ENCODE assay signal across 1 cellular context in genomic region chr15:84929795-84930371, GRCh38.
TF ChIP-seq lines count a peak whose summit lies in the region.

No MANE protein-coding gene starts in this region.

TF ChIP-seq in HepG2, 621 proteins besides CTCF, POLR2A, EP300 and RAD21 (continued from another document and continues in another):
- TF ChIP-seq THRA (CRISPR knock-in tag; IDR thresholded peaks at IDR 0.05; ENCODE audit: borderline replicate concordance) (no peak), BCL3 (CRISPR knock-in tag; IDR thresholded peaks at IDR 0.05) (peak; percentile 99), HNF4A (CRISPR knock-in tag; IDR thresholded peaks at IDR 0.05) (peak; percentile 51; the same call in 1 of the 2 replicates), DMAP1 (CRISPR knock-in tag; IDR thresholded peaks at IDR 0.05) (no peak), MAFK (conservative IDR thresholded peaks at IDR 0.05 in 1 of 2, IDR thresholded peaks at IDR 0.05 in 1 of 2; ENCODE audit: low read length in 2 of 2) (peak in 1 of 2 experiments; percentile 12; a peak in 1 of 4 replicates), RNF2 (conservative IDR thresholded peaks at IDR 0.05; ENCODE audit: low read depth) (no peak), ZNF574 (CRISPR knock-in tag; IDR thresholded peaks at IDR 0.05) (no peak), ZNF260 (CRISPR knock-in tag; IDR thresholded peaks at IDR 0.05; ENCODE audit: borderline replicate concordance, low read depth) (no peak), ATF2 (CRISPR knock-in tag; IDR thresholded peaks at IDR 0.05) (no peak), ZNF225 (CRISPR knock-in tag; IDR thresholded peaks at IDR 0.05) (0 out of 2 replicates have a peak, but pooled peaks have one; percentile 28), ZNF207 (IDR thresholded peaks at IDR 0.05; ENCODE audit: borderline replicate concordance) (no peak), PREB (CRISPR knock-in tag; IDR thresholded peaks at IDR 0.05) (no peak), ISL2 (CRISPR knock-in tag; IDR thresholded peaks at IDR 0.05) (0 out of 2 replicates have a peak, but pooled peaks have one; percentile 17), EEA1 (CRISPR knock-in tag; IDR thresholded peaks at IDR 0.05; ENCODE audit: borderline replicate concordance) (no peak), ZBTB42 (CRISPR knock-in tag; IDR thresholded peaks at IDR 0.05) (0 out of 2 replicates have a peak, but pooled peaks have one; percentile 49), ZHX2 (IDR thresholded peaks at IDR 0.05; ENCODE audit: low read depth) (0 out of 2 replicates have a peak, but pooled peaks have one; percentile 48), ZHX2 (CRISPR knock-in tag; IDR thresholded peaks at IDR 0.05; ENCODE audit: borderline replicate concordance) (no peak), HMG20A (CRISPR knock-in tag; IDR thresholded peaks at IDR 0.05; ENCODE audit: borderline replicate concordance) (peak; percentile 70; the same call in 1 of the 2 replicates), NAIF1 (CRISPR knock-in tag; IDR thresholded peaks at IDR 0.05; ENCODE audit: borderline replicate concordance) (no peak), MIER2 (CRISPR knock-in tag; IDR thresholded peaks at IDR 0.05) (no peak)
- TF ChIP-seq, protein P1, sequence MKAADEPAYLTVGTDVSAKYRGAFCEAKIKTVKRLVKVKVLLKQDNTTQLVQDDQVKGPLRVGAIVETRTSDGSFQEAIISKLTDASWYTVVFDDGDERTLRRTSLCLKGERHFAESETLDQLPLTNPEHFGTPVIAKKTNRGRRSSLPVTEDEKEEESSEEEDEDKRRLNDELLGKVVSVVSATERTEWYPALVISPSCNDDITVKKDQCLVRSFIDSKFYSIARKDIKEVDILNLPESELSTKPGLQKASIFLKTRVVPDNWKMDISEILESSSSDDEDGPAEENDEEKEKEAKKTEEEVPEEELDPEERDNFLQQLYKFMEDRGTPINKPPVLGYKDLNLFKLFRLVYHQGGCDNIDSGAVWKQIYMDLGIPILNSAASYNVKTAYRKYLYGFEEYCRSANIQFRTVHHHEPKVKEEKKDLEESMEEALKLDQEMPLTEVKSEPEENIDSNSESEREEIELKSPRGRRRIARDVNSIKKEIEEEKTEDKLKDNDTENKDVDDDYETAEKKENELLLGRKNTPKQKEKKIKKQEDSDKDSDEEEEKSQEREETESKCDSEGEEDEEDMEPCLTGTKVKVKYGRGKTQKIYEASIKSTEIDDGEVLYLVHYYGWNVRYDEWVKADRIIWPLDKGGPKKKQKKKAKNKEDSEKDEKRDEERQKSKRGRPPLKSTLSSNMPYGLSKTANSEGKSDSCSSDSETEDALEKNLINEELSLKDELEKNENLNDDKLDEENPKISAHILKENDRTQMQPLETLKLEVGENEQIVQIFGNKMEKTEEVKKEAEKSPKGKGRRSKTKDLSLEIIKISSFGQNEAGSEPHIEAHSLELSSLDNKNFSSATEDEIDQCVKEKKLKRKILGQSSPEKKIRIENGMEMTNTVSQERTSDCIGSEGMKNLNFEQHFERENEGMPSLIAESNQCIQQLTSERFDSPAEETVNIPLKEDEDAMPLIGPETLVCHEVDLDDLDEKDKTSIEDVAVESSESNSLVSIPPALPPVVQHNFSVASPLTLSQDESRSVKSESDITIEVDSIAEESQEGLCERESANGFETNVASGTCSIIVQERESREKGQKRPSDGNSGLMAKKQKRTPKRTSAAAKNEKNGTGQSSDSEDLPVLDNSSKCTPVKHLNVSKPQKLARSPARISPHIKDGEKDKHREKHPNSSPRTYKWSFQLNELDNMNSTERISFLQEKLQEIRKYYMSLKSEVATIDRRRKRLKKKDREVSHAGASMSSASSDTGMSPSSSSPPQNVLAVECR (CRISPR knock-in tag; IDR thresholded peaks at IDR 0.05; ENCODE audit: borderline replicate concordance): peak; percentile 28; the same call in 1 of the 2 replicates
- TF ChIP-seq, protein P2, sequence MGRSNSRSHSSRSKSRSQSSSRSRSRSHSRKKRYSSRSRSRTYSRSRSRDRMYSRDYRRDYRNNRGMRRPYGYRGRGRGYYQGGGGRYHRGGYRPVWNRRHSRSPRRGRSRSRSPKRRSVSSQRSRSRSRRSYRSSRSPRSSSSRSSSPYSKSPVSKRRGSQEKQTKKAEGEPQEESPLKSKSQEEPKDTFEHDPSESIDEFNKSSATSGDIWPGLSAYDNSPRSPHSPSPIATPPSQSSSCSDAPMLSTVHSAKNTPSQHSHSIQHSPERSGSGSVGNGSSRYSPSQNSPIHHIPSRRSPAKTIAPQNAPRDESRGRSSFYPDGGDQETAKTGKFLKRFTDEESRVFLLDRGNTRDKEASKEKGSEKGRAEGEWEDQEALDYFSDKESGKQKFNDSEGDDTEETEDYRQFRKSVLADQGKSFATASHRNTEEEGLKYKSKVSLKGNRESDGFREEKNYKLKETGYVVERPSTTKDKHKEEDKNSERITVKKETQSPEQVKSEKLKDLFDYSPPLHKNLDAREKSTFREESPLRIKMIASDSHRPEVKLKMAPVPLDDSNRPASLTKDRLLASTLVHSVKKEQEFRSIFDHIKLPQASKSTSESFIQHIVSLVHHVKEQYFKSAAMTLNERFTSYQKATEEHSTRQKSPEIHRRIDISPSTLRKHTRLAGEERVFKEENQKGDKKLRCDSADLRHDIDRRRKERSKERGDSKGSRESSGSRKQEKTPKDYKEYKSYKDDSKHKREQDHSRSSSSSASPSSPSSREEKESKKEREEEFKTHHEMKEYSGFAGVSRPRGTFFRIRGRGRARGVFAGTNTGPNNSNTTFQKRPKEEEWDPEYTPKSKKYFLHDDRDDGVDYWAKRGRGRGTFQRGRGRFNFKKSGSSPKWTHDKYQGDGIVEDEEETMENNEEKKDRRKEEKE (IDR thresholded peaks at IDR 0.05): no peak
- TF ChIP-seq, protein P3, sequence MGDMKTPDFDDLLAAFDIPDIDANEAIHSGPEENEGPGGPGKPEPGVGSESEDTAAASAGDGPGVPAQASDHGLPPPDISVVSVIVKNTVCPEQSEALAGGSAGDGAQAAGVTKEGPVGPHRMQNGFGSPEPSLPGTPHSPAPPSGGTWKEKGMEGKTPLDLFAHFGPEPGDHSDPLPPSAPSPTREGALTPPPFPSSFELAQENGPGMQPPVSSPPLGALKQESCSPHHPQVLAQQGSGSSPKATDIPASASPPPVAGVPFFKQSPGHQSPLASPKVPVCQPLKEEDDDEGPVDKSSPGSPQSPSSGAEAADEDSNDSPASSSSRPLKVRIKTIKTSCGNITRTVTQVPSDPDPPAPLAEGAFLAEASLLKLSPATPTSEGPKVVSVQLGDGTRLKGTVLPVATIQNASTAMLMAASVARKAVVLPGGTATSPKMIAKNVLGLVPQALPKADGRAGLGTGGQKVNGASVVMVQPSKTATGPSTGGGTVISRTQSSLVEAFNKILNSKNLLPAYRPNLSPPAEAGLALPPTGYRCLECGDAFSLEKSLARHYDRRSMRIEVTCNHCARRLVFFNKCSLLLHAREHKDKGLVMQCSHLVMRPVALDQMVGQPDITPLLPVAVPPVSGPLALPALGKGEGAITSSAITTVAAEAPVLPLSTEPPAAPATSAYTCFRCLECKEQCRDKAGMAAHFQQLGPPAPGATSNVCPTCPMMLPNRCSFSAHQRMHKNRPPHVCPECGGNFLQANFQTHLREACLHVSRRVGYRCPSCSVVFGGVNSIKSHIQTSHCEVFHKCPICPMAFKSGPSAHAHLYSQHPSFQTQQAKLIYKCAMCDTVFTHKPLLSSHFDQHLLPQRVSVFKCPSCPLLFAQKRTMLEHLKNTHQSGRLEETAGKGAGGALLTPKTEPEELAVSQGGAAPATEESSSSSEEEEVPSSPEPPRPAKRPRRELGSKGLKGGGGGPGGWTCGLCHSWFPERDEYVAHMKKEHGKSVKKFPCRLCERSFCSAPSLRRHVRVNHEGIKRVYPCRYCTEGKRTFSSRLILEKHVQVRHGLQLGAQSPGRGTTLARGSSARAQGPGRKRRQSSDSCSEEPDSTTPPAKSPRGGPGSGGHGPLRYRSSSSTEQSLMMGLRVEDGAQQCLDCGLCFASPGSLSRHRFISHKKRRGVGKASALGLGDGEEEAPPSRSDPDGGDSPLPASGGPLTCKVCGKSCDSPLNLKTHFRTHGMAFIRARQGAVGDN (CRISPR knock-in tag; IDR thresholded peaks at IDR 0.05): peak; percentile 71
